8 cellular contexts compared by ENCODE assay signal in the genomic region with DNA sequence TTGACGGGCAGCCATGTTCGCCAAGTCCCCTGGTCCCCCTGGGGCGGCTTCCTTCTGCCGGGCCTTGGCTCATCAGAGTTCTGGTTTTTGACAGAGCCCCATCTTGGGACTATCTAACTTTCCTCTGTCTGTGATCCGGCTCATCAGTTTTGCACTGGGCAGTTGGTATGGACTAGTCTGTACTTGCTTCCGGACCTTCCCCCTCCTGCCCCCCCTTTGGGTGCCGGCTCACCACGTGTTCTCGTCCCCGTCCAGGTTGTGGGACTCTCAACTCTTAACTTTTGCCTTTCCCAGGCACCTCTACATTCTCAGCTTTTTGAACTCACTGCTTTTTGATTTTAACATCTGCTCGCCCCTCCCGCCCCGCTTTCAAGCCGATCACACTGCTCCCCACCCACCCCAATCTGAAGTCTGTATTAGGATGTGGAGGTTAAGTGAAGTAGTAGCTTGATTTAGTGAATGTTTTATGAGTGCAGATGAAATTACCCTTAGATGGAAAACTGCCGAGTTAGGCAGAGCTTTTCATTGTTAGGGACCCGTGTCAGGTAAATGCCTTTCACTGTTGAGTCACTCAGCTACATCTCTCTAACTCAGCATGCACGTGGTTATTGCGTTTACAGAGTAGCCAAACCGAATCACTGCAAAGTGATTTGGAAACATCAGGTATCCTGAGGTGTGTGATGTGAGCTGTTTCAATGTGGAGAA.
DNase-seq lines count a peak whose midpoint lies in the region; ATAC-seq and TF ChIP-seq lines count a peak whose summit lies in the region.

No MANE protein-coding gene starts in this region.

- peak; percentile 21 for ATAC-seq in GM21825 (IDR thresholded peaks at IDR 0.05; ENCODE audit: unreplicated experiment)
- peak; percentile 10 for ATAC-seq in memory B cell (ENCODE audit: low read depth)

- no peak for TF ChIP-seq CTCF in LNCaP clone FGC (IDR thresholded peaks at IDR 0.05; ENCODE audit: control insufficient read depth, extremely low read depth, insufficient read depth)

- H3K4me1 ChIP-seq in effector memory CD4-positive, alpha-beta T cell (ENCODE audit: control insufficient read depth, insufficient read depth, low read length, poor library complexity, severe bottlenecking): peaks cover 26% of the 10 kb centered on the region

- peaks cover 2% of the 10 kb centered on the region for H3K36me3 Mint-ChIP-seq in memory B cell

- peak overlapping the region; percentile 95 for H3K4me3 Mint-ChIP-seq in memory B cell

- no peaks in the 10 kb centered on the region for H3K36me3 ChIP-seq in effector memory CD4-positive, alpha-beta T cell (ENCODE audit: control insufficient read depth, insufficient read depth, low read length)

- no peaks in the 10 kb centered on the region for H3K27me3 ChIP-seq in effector memory CD4-positive, alpha-beta T cell (replicated peaks; ENCODE audit: control insufficient read depth, insufficient read depth, low read length, poor library complexity, severe bottlenecking)

- DNase-seq in DMS 273 (lab: John Stamatoyannopoulos, UW; ENCODE audit: unreplicated experiment) (peak; percentile 75), LNCaP clone FGC (ENCODE audit: low read depth) (no peak), memory B cell (ENCODE audit: low spot score in 2 of 2) (no peak), NCI-H1930 (lab: John Stamatoyannopoulos, UW) (no peak)
- peak; percentile 43 for DNase-seq in activated CD4-positive, alpha-beta T cell treated with anti-CD3 and anti-CD28 coated beads, Interleukin-2, amount 50 U/mL, for 4 hours
- DNase-seq in effector memory CD4-positive, alpha-beta T cell: peak in 1 of 3 donors; percentile 22
- DNase-seq in stimulated activated CD8-positive, alpha-beta memory T cell treated with anti-CD3 and anti-CD28 coated beads, Interleukin-4, amount 100 ng/mL, for 4 hours (ENCODE audit: low read depth in 2 of 2, low spot score in 1 of 2): peak; percentile 20

- peak overlapping the region; percentile 81 for H3K4me3 ChIP-seq in LNCaP clone FGC (ENCODE audit: low read depth, low read length)
- peak overlapping the region; percentile 91 for H3K4me3 ChIP-seq in effector memory CD4-positive, alpha-beta T cell (ENCODE audit: insufficient read depth, low read depth, low read length, poor library complexity, severe bottlenecking)

- peak overlapping the region; percentile 91 for H3K27ac Mint-ChIP-seq in memory B cell

- no peaks in the 10 kb centered on the region for H3K27me3 Mint-ChIP-seq in memory B cell

- H3K9me3 Mint-ChIP-seq in memory B cell: no peaks in the 10 kb centered on the region

- H3K4me1 Mint-ChIP-seq in memory B cell: peaks cover 27% of the 10 kb centered on the region

- peak overlapping the region; percentile 63 for H3K27ac ChIP-seq in effector memory CD4-positive, alpha-beta T cell (ENCODE audit: insufficient read depth, low read length, poor library complexity, severe bottlenecking)

- no peaks in the 10 kb centered on the region for H3K9me3 ChIP-seq in effector memory CD4-positive, alpha-beta T cell (ENCODE audit: control insufficient read depth, low read length)

Comparison
In these comparisons a context has a peak if more than half of its experiments do, and no peak if none do; other contexts are left out.
1. DNase-seq: peak in DMS 273 (single experiment), activated CD4-positive, alpha-beta T cell treated with anti-CD3 and anti-CD28 coated beads, Interleukin-2, amount 50 U/mL, for 4 hours (2 of 2) and stimulated activated CD8-positive, alpha-beta memory T cell treated with anti-CD3 and anti-CD28 coated beads, Interleukin-4, amount 100 ng/mL, for 4 hours (2 of 2); none in LNCaP clone FGC (single experiment), memory B cell (0 of 2) and NCI-H1930 (0 of 2).